13 cellular contexts compared by ENCODE assay signal in the genomic region with DNA sequence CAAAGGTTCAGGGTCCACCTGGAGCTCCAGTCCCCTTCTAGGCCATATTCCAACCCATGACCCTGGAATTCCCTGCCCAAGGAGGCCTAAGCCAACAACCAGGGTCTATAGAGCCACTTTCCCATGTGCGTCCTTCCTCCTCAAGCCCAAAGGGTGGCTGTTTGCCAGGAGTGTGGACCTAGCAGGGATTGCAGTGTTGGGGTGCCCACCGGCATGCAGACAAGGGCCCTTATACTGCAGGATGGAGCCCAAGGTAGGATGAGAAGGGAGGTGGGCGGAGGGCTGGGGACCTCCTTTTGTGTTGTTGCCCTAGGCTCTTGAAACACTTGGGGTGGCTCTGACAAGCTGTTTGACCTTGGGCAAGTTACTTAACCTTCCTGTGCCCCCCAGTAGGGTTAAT. TPM values are rescaled to one million over a fixed set of nuclear protein-coding genes. Genes with fewer than 3 reads are reported as not detected.
A peak's percentile ranks its signal among the peaks of the same experiment; 100 is the strongest.
DNase-seq lines count a peak whose midpoint lies in the region; ATAC-seq and TF ChIP-seq lines count a peak whose summit lies in the region.
"Had no signal": no experiment of that assay in that cellular context is flagged by ENCODE, and none has a peak within 500 bp of the region (broad histone marks: within the 10 kb centered on the region; RNA-seq: fewer than 3 reads in every experiment).

No MANE protein-coding gene starts in this region.

- intact Hi-C loops in upper lobe of right lung (cut with DNase I) (no loop called here), thyroid gland (cut with DNase I) (no loop called here)

- H3K4me1 ChIP-seq in upper lobe of right lung (no peaks in the 10 kb centered on the region), thyroid gland (peaks cover 0 to 3% of the 10 kb centered on the region in 2 donors)

- H3K9me3 Mint-ChIP-seq in activated naive CD8-positive, alpha-beta T cell treated with anti-CD3 and anti-CD28 coated beads, Interleukin-2, amount 10 ng/mL, durations not matched to agents 7 days and 5 days = no peaks in the 10 kb centered on the region
- H3K9me3 Mint-ChIP-seq in activated naive CD8-positive, alpha-beta T cell treated with anti-CD3 and anti-CD28 coated beads, Interleukin-2, amount 50 U/mL, for 24 hours = no peaks in the 10 kb centered on the region
- no peaks in the 10 kb centered on the region for H3K9me3 Mint-ChIP-seq in nephron
- H3K9me3 Mint-ChIP-seq: CD4-positive, alpha-beta T cell had no signal

- H3K36me3 ChIP-seq in upper lobe of right lung (no peaks in the 10 kb centered on the region), thyroid gland (no peaks in the 10 kb centered on the region)

- H3K27ac Mint-ChIP-seq in activated naive CD8-positive, alpha-beta T cell treated with anti-CD3 and anti-CD28 coated beads, Interleukin-2, amount 10 ng/mL, durations not matched to agents 7 days and 5 days = no peak overlapping the region
- no peak overlapping the region for H3K27ac Mint-ChIP-seq in activated naive CD8-positive, alpha-beta T cell treated with anti-CD3 and anti-CD28 coated beads, Interleukin-2, amount 50 U/mL, for 24 hours
- peak overlapping the region in 2 of 3 experiments; percentile 88 to 96 for H3K27ac Mint-ChIP-seq in nephron
- H3K27ac Mint-ChIP-seq: CD4-positive, alpha-beta T cell had no signal

- H3K4me1 Mint-ChIP-seq in activated naive CD8-positive, alpha-beta T cell treated with anti-CD3 and anti-CD28 coated beads, Interleukin-2, amount 10 ng/mL, durations not matched to agents 7 days and 5 days = peaks cover 7% of the 10 kb centered on the region
- H3K4me1 Mint-ChIP-seq in activated naive CD8-positive, alpha-beta T cell treated with anti-CD3 and anti-CD28 coated beads, Interleukin-2, amount 50 U/mL, for 24 hours = peaks cover 14% of the 10 kb centered on the region
- H3K4me1 Mint-ChIP-seq in nephron = peaks cover 61% of the 10 kb centered on the region

- H3K4me3 ChIP-seq in upper lobe of right lung (no peak overlapping the region), thyroid gland (replicated peaks in 1 of 3) (no peak overlapping the region)

- H3K4me3 Mint-ChIP-seq in activated naive CD8-positive, alpha-beta T cell treated with anti-CD3 and anti-CD28 coated beads, Interleukin-2, amount 10 ng/mL, durations not matched to agents 7 days and 5 days = no peak overlapping the region
- H3K4me3 Mint-ChIP-seq in activated naive CD8-positive, alpha-beta T cell treated with anti-CD3 and anti-CD28 coated beads, Interleukin-2, amount 50 U/mL, for 24 hours = no peak overlapping the region
- no peak overlapping the region for H3K4me3 Mint-ChIP-seq in nephron
- H3K4me3 Mint-ChIP-seq: CD4-positive, alpha-beta T cell had no signal

- H3K27ac ChIP-seq in upper lobe of right lung = no peak overlapping the region
- H3K27ac ChIP-seq in thyroid gland = no peak overlapping the region

- H3K9me3 ChIP-seq in upper lobe of right lung (no peaks in the 10 kb centered on the region), thyroid gland (no peaks in the 10 kb centered on the region)

- peaks cover 1% of the 10 kb centered on the region for H3K27me3 ChIP-seq in upper lobe of right lung
- H3K27me3 ChIP-seq in thyroid gland = no peaks in the 10 kb centered on the region

- no peaks in the 10 kb centered on the region for H3K36me3 Mint-ChIP-seq in activated naive CD8-positive, alpha-beta T cell treated with anti-CD3 and anti-CD28 coated beads, Interleukin-2, amount 10 ng/mL, durations not matched to agents 7 days and 5 days
- H3K36me3 Mint-ChIP-seq in activated naive CD8-positive, alpha-beta T cell treated with anti-CD3 and anti-CD28 coated beads, Interleukin-2, amount 50 U/mL, for 24 hours (ENCODE audit: low read depth) = no peaks in the 10 kb centered on the region
- no peaks in the 10 kb centered on the region for H3K36me3 Mint-ChIP-seq in nephron (ENCODE audit: low read depth)

- TF ChIP-seq CTCF in nephron (IDR thresholded peaks at IDR 0.05; ENCODE audit: unreplicated experiment in 3 of 3) (no peak), upper lobe of right lung (IDR thresholded peaks at IDR 0.05) (no peak), thyroid gland (IDR thresholded peaks at IDR 0.05) (no peak)

- DNase-seq in activated naive CD8-positive, alpha-beta T cell treated with anti-CD3 and anti-CD28 coated beads, Interleukin-2, amount 10 ng/mL, durations not matched to agents 7 days and 5 days = peak; percentile 16
- no peak for DNase-seq in activated naive CD8-positive, alpha-beta T cell treated with anti-CD3 and anti-CD28 coated beads, Interleukin-2, amount 50 U/mL, for 24 hours
- DNase-seq in ecto neural progenitor cell (ENCODE audit: low spot score) (peak; percentile 29), upper lobe of right lung (peak; percentile 33), NCI-H2081 (lab: John Stamatoyannopoulos, UW) (no peak), thyroid gland (no peak)
- DNase-seq: CD4-positive, alpha-beta T cell; Kasumi-1; NCI-H1930; NCI-H226; PC-3 had no signal

- ATAC-seq in activated naive CD8-positive, alpha-beta T cell treated with anti-CD3 and anti-CD28 coated beads, Interleukin-2, amount 10 ng/mL, durations not matched to agents 7 days and 5 days (ENCODE audit: low read depth) = no peak
- ATAC-seq in activated naive CD8-positive, alpha-beta T cell treated with anti-CD3 and anti-CD28 coated beads, Interleukin-2, amount 50 U/mL, for 24 hours = no peak
- ATAC-seq in upper lobe of right lung (no peak), HG02938 (IDR thresholded peaks at IDR 0.05; ENCODE audit: unreplicated experiment) (no peak)
- ATAC-seq: PC-3 had no signal

- peaks cover 3% of the 10 kb centered on the region for H3K27me3 Mint-ChIP-seq in activated naive CD8-positive, alpha-beta T cell treated with anti-CD3 and anti-CD28 coated beads, Interleukin-2, amount 10 ng/mL, durations not matched to agents 7 days and 5 days
- H3K27me3 Mint-ChIP-seq in activated naive CD8-positive, alpha-beta T cell treated with anti-CD3 and anti-CD28 coated beads, Interleukin-2, amount 50 U/mL, for 24 hours = peaks cover 3% of the 10 kb centered on the region
- H3K27me3 Mint-ChIP-seq in nephron (ENCODE audit: low read depth) = peaks cover 17% of the 10 kb centered on the region
- H3K27me3 Mint-ChIP-seq: CD4-positive, alpha-beta T cell had no signal

- POLR2A ChIA-PET in activated naive CD8-positive, alpha-beta T cell treated with anti-CD3 and anti-CD28 coated beads, Interleukin-2, amount 10 ng/mL, durations not matched to agents 7 days and 5 days (lab: Charles Lee) = no interaction called here

- 68 to 78% methylated on average over 3 of the region's 3 CpGs for WGBS in thyroid gland, 2 donors

- no peak for TF ChIP-seq POLR2A in thyroid gland (IDR thresholded peaks at IDR 0.05)

RNA-seq across cellular contexts. Expression of a gene that starts 19.7 kb away (rescaled TPM):
- total RNA-seq in activated naive CD8-positive, alpha-beta T cell treated with anti-CD3 and anti-CD28 coated beads, Interleukin-2, amount 10 ng/mL, durations not matched to agents 7 days and 5 days = under 1 TPM; 0.74 to 0.75 TPM
- total RNA-seq in upper lobe of right lung (0.69 TPM), thyroid gland (10 to 100 TPM in 2 of 4 donors, 1 to 10 TPM in 2; 2.4 to 14.3 (median 9.8) TPM)

RNA-seq across cellular contexts. Expression of a gene that starts 32.0 kb away (rescaled TPM):
- under 1 TPM; 0.34 to 0.36 TPM for total RNA-seq in activated naive CD8-positive, alpha-beta T cell treated with anti-CD3 and anti-CD28 coated beads, Interleukin-2, amount 10 ng/mL, durations not matched to agents 7 days and 5 days
- total RNA-seq in upper lobe of right lung = 31.4 TPM
- total RNA-seq in thyroid gland = 1 to 10 TPM in 1 of 4 donors, under 1 TPM in 2, not detected in 1; 0.22 to 1.6 (median 0.96) TPM

Comparison
In these comparisons a context has a peak if more than half of its experiments do, and no peak if none do; other contexts are left out.
1. DNase-seq: peak in activated naive CD8-positive, alpha-beta T cell treated with anti-CD3 and anti-CD28 coated beads, Interleukin-2, amount 10 ng/mL, durations not matched to agents 7 days and 5 days (single experiment), ecto neural progenitor cell (single experiment) and upper lobe of right lung (single experiment); none in activated naive CD8-positive, alpha-beta T cell treated with anti-CD3 and anti-CD28 coated beads, Interleukin-2, amount 50 U/mL, for 24 hours (single experiment), NCI-H2081 (0 of 2) and thyroid gland (0 of 2).
2. H3K27ac Mint-ChIP-seq: peak in nephron (2 of 3); none in activated naive CD8-positive, alpha-beta T cell treated with anti-CD3 and anti-CD28 coated beads, Interleukin-2, amount 10 ng/mL, durations not matched to agents 7 days and 5 days (single experiment) and activated naive CD8-positive, alpha-beta T cell treated with anti-CD3 and anti-CD28 coated beads, Interleukin-2, amount 50 U/mL, for 24 hours (single experiment).
3. RNA of a gene that starts 32.0 kb away (total RNA-seq): 31.4 TPM in upper lobe of right lung (single experiment); 0.22 to 1.6 TPM in thyroid gland and 0.34 to 0.36 TPM in activated naive CD8-positive, alpha-beta T cell treated with anti-CD3 and anti-CD28 coated beads, Interleukin-2, amount 10 ng/mL, durations not matched to agents 7 days and 5 days; every median in the first group is over 10 times any median in the second.